27 cellular contexts compared by ENCODE assay signal in the genomic region with DNA sequence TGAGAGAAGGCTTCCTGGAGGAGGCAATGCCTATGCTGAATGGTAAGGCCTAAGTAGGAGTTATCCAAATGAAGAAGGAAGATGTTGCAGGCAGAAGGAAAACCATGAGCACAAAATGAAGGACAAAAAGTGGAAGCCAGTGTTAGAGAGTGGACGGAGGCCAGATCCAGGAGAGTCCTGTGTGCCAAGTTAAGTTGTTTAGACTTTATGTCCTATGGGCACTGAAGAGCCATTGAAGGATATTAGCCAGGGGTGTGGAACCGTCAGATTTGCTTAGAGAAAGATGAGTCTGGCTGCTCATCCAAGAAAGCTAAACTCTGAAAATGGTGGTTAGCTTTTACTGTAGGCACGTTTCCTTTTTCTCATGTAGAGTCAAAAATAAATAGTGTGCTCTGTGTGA.
"Had no signal": no experiment of that assay in that cellular context is flagged by ENCODE, and none has a peak within 500 bp of the region (broad histone marks: within the 10 kb centered on the region; RNA-seq: fewer than 3 reads in every experiment).

No MANE protein-coding gene starts in this region.

- H3K4me1 Mint-ChIP-seq: stimulated activated memory B cell treated with anti-CD40 and anti-IgM and Interleukin-4, amounts not matched to agents 10 μg/mL and 1 μg/mL and 100 μg/mL, for 72 hours; stimulated activated naive B cell treated with anti-CD40 and anti-IgM and Interleukin-4, amounts not matched to agents 10 μg/mL and 1 μg/mL and 100 μg/mL, for 72 hours; stimulated activated naive CD8-positive, alpha-beta T cell treated with anti-CD3 and anti-CD28 coated beads, Interleukin-15, amount 100 ng/mL, for 72 hours had no signal

- H3K4me3 Mint-ChIP-seq: stimulated activated memory B cell treated with anti-CD40 and anti-IgM and Interleukin-4, amounts not matched to agents 10 μg/mL and 1 μg/mL and 100 μg/mL, for 72 hours; stimulated activated naive B cell treated with anti-CD40 and anti-IgM and Interleukin-4, amounts not matched to agents 10 μg/mL and 1 μg/mL and 100 μg/mL, for 72 hours; stimulated activated naive CD8-positive, alpha-beta T cell treated with anti-CD3 and anti-CD28 coated beads, Interleukin-15, amount 100 ng/mL, for 72 hours; stimulated activated naive CD8-positive, alpha-beta T cell treated with anti-CD3 and anti-CD28 coated beads, Interleukin-15, Interleukin-2, amounts not matched to agents 100 ng/mL and 50 ng/mL, for 24 hours; type B pancreatic cell had no signal

- ATAC-seq: stimulated activated memory B cell treated with anti-CD40 and anti-IgM and Interleukin-4, amounts not matched to agents 10 μg/mL and 1 μg/mL and 100 μg/mL, for 72 hours; stimulated activated naive B cell treated with anti-CD40 and anti-IgM and Interleukin-4, amounts not matched to agents 10 μg/mL and 1 μg/mL and 100 μg/mL, for 72 hours; stimulated activated naive CD8-positive, alpha-beta T cell treated with anti-CD3 and anti-CD28 coated beads, Interleukin-15, amount 100 ng/mL, for 72 hours; stimulated activated naive CD8-positive, alpha-beta T cell treated with anti-CD3 and anti-CD28 coated beads, Interleukin-15, Interleukin-2, amounts not matched to agents 100 U/mL and 50 U/mL, for 24 hours; upper lobe of right lung had no signal

- H3K4me3 ChIP-seq: stomach, suprapubic skin, testis, thoracic aorta, thyroid gland, tibial artery, tibial nerve, transverse colon, upper lobe of left lung, upper lobe of right lung, uterus, vagina had no signal

- H3K27me3 Mint-ChIP-seq: stimulated activated memory B cell treated with anti-CD40 and anti-IgM and Interleukin-4, amounts not matched to agents 10 μg/mL and 1 μg/mL and 100 μg/mL, for 72 hours; stimulated activated naive B cell treated with anti-CD40 and anti-IgM and Interleukin-4, amounts not matched to agents 10 μg/mL and 1 μg/mL and 100 μg/mL, for 72 hours; type B pancreatic cell had no signal

- H3K27me3 ChIP-seq: stomach, suprapubic skin, testis, thyroid gland, tibial artery, tibial nerve, transverse colon, upper lobe of left lung, upper lobe of right lung, uterus, vagina had no signal

- H3K36me3 Mint-ChIP-seq: stimulated activated memory B cell treated with anti-CD40 and anti-IgM and Interleukin-4, amounts not matched to agents 10 μg/mL and 1 μg/mL and 100 μg/mL, for 72 hours; stimulated activated naive B cell treated with anti-CD40 and anti-IgM and Interleukin-4, amounts not matched to agents 10 μg/mL and 1 μg/mL and 100 μg/mL, for 72 hours had no signal

- DNase-seq: stimulated activated CD4-positive, alpha-beta T cell treated with anti-CD3 and anti-CD28 coated beads, Interleukin-2, amount 100 ng/mL, for 48 hours; stimulated activated CD4-positive, alpha-beta T cell treated with anti-CD3 and anti-CD28 coated beads, Interleukin-4, amount 100 ng/mL, for 1 hour; stimulated activated CD4-positive, alpha-beta T cell treated with anti-CD3 and anti-CD28 coated beads, Interleukin-4, amount 100 ng/mL, for 24 hours; stimulated activated CD4-positive, alpha-beta T cell treated with anti-CD3 and anti-CD28 coated beads, Interleukin-4, amount 100 ng/mL, for 4 hours; stimulated activated CD8-positive, alpha-beta memory T cell treated with anti-CD3 and anti-CD28 coated beads, Interleukin-4, amount 100 ng/mL, for 48 hours; stimulated activated naive B cell treated with anti-CD40 and anti-IgM and Interleukin-4, amounts not matched to agents 10 μg/mL and 1 μg/mL and 100 μg/mL, for 72 hours; stimulated activated naive CD4-positive, alpha-beta T cell; stimulated activated naive CD4-positive, alpha-beta T cell treated with Interleukin-2 at 50 U/mL for 16 hours; stimulated activated naive CD8-positive, alpha-beta T cell treated with anti-CD3 and anti-CD28 coated beads, Interleukin-15, amount 100 ng/mL, for 72 hours; stimulated activated naive CD8-positive, alpha-beta T cell treated with anti-CD3 and anti-CD28 coated beads, Interleukin-15, Interleukin-2, amounts not matched to agents 100 U/mL and 50 U/mL, for 24 hours; stomach; substantia nigra; testis; thyroid gland; tibial artery; transverse colon; trophoblast cell; upper lobe of left lung; upper lobe of right lung; uterus had no signal

- H3K9me3 ChIP-seq: stomach, suprapubic skin, testis, thoracic aorta, thyroid gland, tibial artery, tibial nerve, transverse colon, upper lobe of left lung, upper lobe of right lung, uterus, vagina had no signal

- H3K36me3 ChIP-seq: stomach, suprapubic skin, thoracic aorta, thyroid gland, tibial artery, tibial nerve, transverse colon, upper lobe of left lung, upper lobe of right lung, uterus, vagina had no signal

- H3K9me3 Mint-ChIP-seq: stimulated activated memory B cell treated with anti-CD40 and anti-IgM and Interleukin-4, amounts not matched to agents 10 μg/mL and 1 μg/mL and 100 μg/mL, for 72 hours; stimulated activated naive CD8-positive, alpha-beta T cell treated with anti-CD3 and anti-CD28 coated beads, Interleukin-15, amount 100 ng/mL, for 72 hours had no signal

- H3K27ac ChIP-seq: stomach, suprapubic skin, testis, thoracic aorta, thyroid gland, tibial artery, tibial nerve, transverse colon, upper lobe of left lung, upper lobe of right lung, uterus, vagina had no signal

- H3K27ac Mint-ChIP-seq: stimulated activated memory B cell treated with anti-CD40 and anti-IgM and Interleukin-4, amounts not matched to agents 10 μg/mL and 1 μg/mL and 100 μg/mL, for 72 hours; stimulated activated naive B cell treated with anti-CD40 and anti-IgM and Interleukin-4, amounts not matched to agents 10 μg/mL and 1 μg/mL and 100 μg/mL, for 72 hours; stimulated activated naive CD8-positive, alpha-beta T cell treated with anti-CD3 and anti-CD28 coated beads, Interleukin-15, amount 100 ng/mL, for 72 hours; stimulated activated naive CD8-positive, alpha-beta T cell treated with anti-CD3 and anti-CD28 coated beads, Interleukin-15, Interleukin-2, amounts not matched to agents 100 ng/mL and 50 ng/mL, for 24 hours; type B pancreatic cell had no signal

- H3K4me1 ChIP-seq: testis, tibial artery, upper lobe of left lung, upper lobe of right lung, uterus had no signal
